Comparison of ENCODE assay signal across 14 cellular contexts in the genomic region with DNA sequence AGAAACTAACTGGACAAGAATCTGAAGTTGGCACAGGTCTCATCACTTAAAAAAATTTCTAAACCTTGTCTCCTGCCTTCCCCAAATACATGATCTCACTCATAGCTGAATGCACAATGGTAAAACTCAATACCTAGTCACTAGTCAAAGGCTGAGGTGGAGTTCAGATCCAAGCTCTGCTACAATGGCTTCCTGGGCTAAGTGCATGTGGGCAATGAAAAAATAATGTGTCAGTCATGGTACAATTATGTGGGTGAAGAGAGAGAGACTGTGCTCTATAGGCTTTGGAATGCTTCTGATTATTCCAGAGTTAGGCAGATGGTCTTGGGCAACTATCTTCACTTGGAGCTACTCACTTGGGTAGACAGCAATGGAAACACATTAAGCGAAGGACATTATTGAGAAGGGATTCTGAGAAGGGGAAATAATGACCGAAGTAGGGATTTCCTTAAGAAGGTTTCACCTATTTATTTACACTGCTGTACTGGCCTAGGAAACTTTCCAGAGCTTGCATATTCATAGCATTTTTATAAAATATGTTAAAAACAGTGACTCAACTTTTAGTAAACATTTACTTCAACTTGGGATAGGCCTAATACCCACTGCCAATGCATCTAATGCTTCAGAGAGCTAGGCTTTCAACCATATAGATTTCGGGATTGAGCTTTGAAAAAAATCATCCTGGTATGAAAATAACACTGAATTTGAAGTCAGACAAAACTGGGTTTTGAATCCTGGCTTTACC. TPM values are rescaled to one million over a fixed set of nuclear protein-coding genes. Genes with fewer than 3 reads are reported as not detected.
A peak's percentile ranks its signal among the peaks of the same experiment; 100 is the strongest.
DNase-seq lines count a peak whose midpoint lies in the region; ATAC-seq, FAIRE-seq and TF ChIP-seq lines count a peak whose summit lies in the region.
"Had no signal": no experiment of that assay in that cellular context is flagged by ENCODE, and none has a peak within 500 bp of the region (broad histone marks: within the 10 kb centered on the region; RNA-seq: fewer than 3 reads in every experiment).

No MANE protein-coding gene starts in this region.

- WGBS in A549 (ENCODE audit: missing lambda C conversion rate) = 73% methylated on average over 3 of the region's 3 CpGs

- DNase-seq in A549 (ENCODE audit: low read depth in 1 of 2, low spot score in 1 of 2) (peak in 1 of 2 experiments; percentile 53), HCT116 (ENCODE audit: low read depth, low spot score) (no peak), adipocyte (ENCODE audit: low read depth) (peak; percentile 69), glomerular visceral epithelial cell (ENCODE audit: extremely low spot score) (peak; percentile 56), iPS-NIHi11 (ENCODE audit: low spot score) (no peak), putamen (ENCODE audit: low spot score) (no peak)
- DNase-seq in activated CD8-positive, alpha-beta memory T cell treated with anti-CD3 and anti-CD28 coated beads for 24 hours = no peak
- DNase-seq in activated CD4-positive, alpha-beta T cell treated with anti-CD3 and anti-CD28 coated beads, Interleukin-2, amount 10 ng/mL, durations not matched to agents 24 days and 14 days = no peak
- DNase-seq: activated CD4-positive, alpha-beta T cell treated with anti-CD3 and anti-CD28 coated beads for 48 hours; activated naive CD4-positive, alpha-beta T cell treated with anti-CD3 and anti-CD28 coated beads for 36 hours; BE2C; H7; NCI-H2171 had no signal

- H3K9me2 ChIP-seq in HCT116 (ENCODE audit: insufficient read depth) = no peaks in the 10 kb centered on the region

- H3K27ac Mint-ChIP-seq in activated CD4-positive, alpha-beta T cell treated with anti-CD3 and anti-CD28 coated beads, Interleukin-2, amount 10 ng/mL, durations not matched to agents 24 days and 14 days = no peak overlapping the region
- H3K27ac Mint-ChIP-seq: activated naive CD4-positive, alpha-beta T cell treated with anti-CD3 and anti-CD28 coated beads for 36 hours had no signal

- intact Hi-C loops in HCT116 (cut with micrococcal nuclease) = no loop called here
- intact Hi-C loops in activated CD4-positive, alpha-beta T cell treated with anti-CD3 and anti-CD28 coated beads, Interleukin-2, amount 10 ng/mL, durations not matched to agents 24 days and 14 days (cut with micrococcal nuclease) = no loop called here

- no peaks in the 10 kb centered on the region for H3K9me3 ChIP-seq in A549
- no peaks in the 10 kb centered on the region for H3K9me3 ChIP-seq in HCT116 (ENCODE audit: control insufficient read depth in 1 of 2, insufficient read depth in 1 of 2, low read depth in 1 of 2, low read length in 2 of 2)
- no peaks in the 10 kb centered on the region for H3K9me3 ChIP-seq in adipocyte (ENCODE audit: control insufficient read depth, low read length)
- H3K9me3 ChIP-seq: BE2C had no signal

- H3K4me1 ChIP-seq in A549 (peaks cover 57% of the 10 kb centered on the region), HCT116 (ENCODE audit: control insufficient read depth in 1 of 2, insufficient read depth in 2 of 2, low read length in 2 of 2) (peaks cover 60 to 71% of the 10 kb centered on the region in 2 experiments), adipocyte (ENCODE audit: control insufficient read depth, insufficient read depth, low read length) (peaks cover 36% of the 10 kb centered on the region)

- H3K9ac ChIP-seq in HCT116 (ENCODE audit: low read length) (peak overlapping the region; percentile 60), adipocyte (ENCODE audit: low read length) (no peak overlapping the region)

- ATAC-seq in A549 = peak; percentile 32 to 52; a peak in 4 of 6 replicates
- ATAC-seq in HCT116 = peak; percentile 13; the same call in 1 of the 2 replicates

- no peaks in the 10 kb centered on the region for H3K27me3 Mint-ChIP-seq in activated CD4-positive, alpha-beta T cell treated with anti-CD3 and anti-CD28 coated beads, Interleukin-2, amount 10 ng/mL, durations not matched to agents 24 days and 14 days

- H3K79me2 ChIP-seq in HCT116 (ENCODE audit: insufficient read depth, low read length) = peaks cover 14% of the 10 kb centered on the region; the same call in 1 of the 2 replicates

- POLR2A ChIA-PET in A549 (lab: Yijun Ruan, JAX) = interaction anchor here (0.7 to 2.0 kb wide), 3 partner anchors 14 to 129 kb away, joined by 3 to 8 read pairs (median 3); no protein-coding TSS in a partner anchor
- POLR2A ChIA-PET in HCT116 (lab: Charles Lee) = interaction anchor here (1.0 to 1.2 kb wide), 2 partner anchors 16 to 126 kb away, joined by 3 read pairs; no protein-coding TSS in a partner anchor

- H3K27me3 ChIP-seq in HCT116 (ENCODE audit: insufficient read depth, low read length) (no peaks in the 10 kb centered on the region), adipocyte (replicated peaks; ENCODE audit: control insufficient read depth, insufficient read depth, low read length) (no peaks in the 10 kb centered on the region)
- H3K27me3 ChIP-seq: BE2C had no signal

- H2AFZ ChIP-seq in HCT116 (ENCODE audit: low read depth, low read length, poor library complexity, severe bottlenecking) = no peak overlapping the region

- TF ChIP-seq RAD21 in A549 (conservative IDR thresholded peaks at IDR 0.05 in 1 of 2, IDR thresholded peaks at IDR 0.05 in 1 of 2) (no peak), HCT116 (IDR thresholded peaks at IDR 0.05; ENCODE audit: low read depth) (no peak)

- no peak for FAIRE-seq in A549 (lab: Jason Lieb, UNC)

- H3K36me3 ChIP-seq in HCT116 (ENCODE audit: control insufficient read depth in 1 of 2, insufficient read depth in 2 of 2, low read length in 2 of 2) (no peaks in the 10 kb centered on the region), adipocyte (ENCODE audit: control insufficient read depth, insufficient read depth, low read length, severe bottlenecking) (peaks cover 55% of the 10 kb centered on the region)

- H3K4me3 Mint-ChIP-seq in activated CD4-positive, alpha-beta T cell treated with anti-CD3 and anti-CD28 coated beads, Interleukin-2, amount 10 ng/mL, durations not matched to agents 24 days and 14 days = no peak overlapping the region
- H3K4me3 Mint-ChIP-seq: activated naive CD4-positive, alpha-beta T cell treated with anti-CD3 and anti-CD28 coated beads for 36 hours had no signal

- CTCF ChIA-PET in A549 (lab: Yijun Ruan, JAX) = interaction anchor here (0.9 to 2.0 kb wide), 7 partner anchors 11 to 160 kb away, joined by 3 to 8 read pairs (median 4); no protein-coding TSS in a partner anchor
- CTCF ChIA-PET in HCT116 (lab: Charles Lee) = interaction anchor here (0.7 to 1.8 kb wide), 2 partner anchors 15 to 162 kb away, joined by 3 to 4 read pairs; no protein-coding TSS in a partner anchor

- H3K27ac ChIP-seq in A549 (peak overlapping the region; percentile 89 to 94), HCT116 (ENCODE audit: low read depth, low read length) (peak overlapping the region; percentile 79; the same call in 1 of the 2 replicates)

- TF ChIP-seq CTCF in A549 (IDR thresholded peaks at IDR 0.05) = no peak
- no peak for TF ChIP-seq CTCF in HCT116 (IDR thresholded peaks at IDR 0.05 in 2 of 3, conservative IDR thresholded peaks at IDR 0.05 in 1 of 3; ENCODE audit: borderline replicate concordance in 1 of 3, insufficient read depth in 1 of 3, low read depth in 2 of 3, low read length in 2 of 3)

- H3K36me3 Mint-ChIP-seq in activated CD4-positive, alpha-beta T cell treated with anti-CD3 and anti-CD28 coated beads, Interleukin-2, amount 10 ng/mL, durations not matched to agents 24 days and 14 days (ENCODE audit: low read depth) = peaks cover under 1% of the 10 kb centered on the region

- BruUV-seq in HCT116 (replicated peaks; lab: Mats Ljungman, UMichigan) = no TSS peak

- TF ChIP-seq POLR2A in A549 (IDR thresholded peaks at IDR 0.05; ENCODE audit: low read length) (no peak), HCT116 (IDR thresholded peaks at IDR 0.05; ENCODE audit: borderline replicate concordance, extremely low read depth, insufficient read depth, insufficient read length) (no peak)

- no peak for TF ChIP-seq EP300 in A549 (IDR thresholded peaks at IDR 0.05)

- RAD21 ChIA-PET in HCT116 (lab: Charles Lee; ENCODE audit: low non-redundant PET in 1 of 2, low total read pairs in 2 of 2, uncharacterized antibody in 2 of 2, unreplicated experiment in 2 of 2) = no interaction called here

- no peaks in the 10 kb centered on the region for H4K20me1 ChIP-seq in HCT116 (ENCODE audit: insufficient read depth)

- no peaks in the 10 kb centered on the region for H3K4me1 Mint-ChIP-seq in activated CD4-positive, alpha-beta T cell treated with anti-CD3 and anti-CD28 coated beads, Interleukin-2, amount 10 ng/mL, durations not matched to agents 24 days and 14 days

- H3K4me2 ChIP-seq in A549 (peak overlapping the region; percentile 72), HCT116 (ENCODE audit: low read length) (peak overlapping the region; percentile 81)

- no peak overlapping the region for H3K4me3 ChIP-seq in A549
- no peak overlapping the region for H3K4me3 ChIP-seq in HCT116 (replicated peaks in 1 of 2; ENCODE audit: low read depth in 1 of 2, low read length in 2 of 2)
- peak overlapping the region; percentile 18 for H3K4me3 ChIP-seq in adipocyte (ENCODE audit: low read length)

- no peaks in the 10 kb centered on the region for H3K9me3 Mint-ChIP-seq in activated CD4-positive, alpha-beta T cell treated with anti-CD3 and anti-CD28 coated beads, Interleukin-2, amount 10 ng/mL, durations not matched to agents 24 days and 14 days
- H3K9me3 Mint-ChIP-seq: activated naive CD4-positive, alpha-beta T cell treated with anti-CD3 and anti-CD28 coated beads for 36 hours; nephron had no signal

TF ChIP-seq in A549, 52 proteins besides CTCF, POLR2A, EP300 and RAD21 (continues in another document):
- TF ChIP-seq MYC (IDR thresholded peaks at IDR 0.05; ENCODE audit: borderline replicate concordance, low read length) (no peak), MAFK (IDR thresholded peaks at IDR 0.05; ENCODE audit: partially characterized antibody) (no peak), NPAS2 (CRISPR knock-in tag; IDR thresholded peaks at IDR 0.05; ENCODE audit: borderline replicate concordance) (no peak), SMC3 (IDR thresholded peaks at IDR 0.05) (no peak)

TF ChIP-seq in HCT116, 20 proteins besides CTCF, POLR2A, EP300 and RAD21 (continues in another document):
- TF ChIP-seq, protein P1, sequence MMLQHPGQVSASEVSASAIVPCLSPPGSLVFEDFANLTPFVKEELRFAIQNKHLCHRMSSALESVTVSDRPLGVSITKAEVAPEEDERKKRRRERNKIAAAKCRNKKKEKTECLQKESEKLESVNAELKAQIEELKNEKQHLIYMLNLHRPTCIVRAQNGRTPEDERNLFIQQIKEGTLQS (IDR thresholded peaks at IDR 0.05) = no peak

RNA-seq across cellular contexts. Expression of a gene that starts 58.7 kb away (rescaled TPM):
- 26.8 and 49.3 TPM in 2 replicates for polyA plus RNA-seq in A549 (2011; rRNA removed)
- polyA plus RNA-seq in A549 (2012; cell fraction: cytosol; rRNA removed) = 37.6 and 41.4 TPM in 2 replicates
- 133 and 136 TPM in 2 replicates for polyA plus RNA-seq in A549 (2012; cell fraction: nucleus; rRNA removed)
- 47.2 to 72.6 TPM (median 58.6 TPM) in 3 replicates for polyA plus RNA-seq in A549 (2017; fragmentation: RNase III; extraction: RNeasy Plus Mini Kit Qiagen cat#74134 plus additional on column Dnase treatment)
- polyA minus RNA-seq in A549 (2011; rRNA and poly(A)+ RNA removed) = 49.8 and 54.9 TPM in 2 replicates
- total RNA-seq in HCT116 (2021; ENCODE audit: unreplicated experiment) = 47.3 TPM
- polyA plus RNA-seq in HCT116 (2012) = 38.1 and 39.1 TPM in 2 replicates
- 1.6 and 1.7 TPM in 2 replicates for total RNA-seq in activated CD4-positive, alpha-beta T cell treated with anti-CD3 and anti-CD28 coated beads, Interleukin-2, amount 10 ng/mL, durations not matched to agents 24 days and 14 days

Comparison
In these comparisons a context has a peak if more than half of its experiments do, and no peak if none do; other contexts are left out.
1. DNase-seq: peak in adipocyte (single experiment) and glomerular visceral epithelial cell (single experiment); none in HCT116 (single experiment), iPS-NIHi11 (single experiment), activated CD8-positive, alpha-beta memory T cell treated with anti-CD3 and anti-CD28 coated beads for 24 hours (single experiment), activated CD4-positive, alpha-beta T cell treated with anti-CD3 and anti-CD28 coated beads, Interleukin-2, amount 10 ng/mL, durations not matched to agents 24 days and 14 days (single experiment) and putamen (single experiment).
2. RNA of a gene that starts 58.7 kb away (total RNA-seq): 47.3 TPM in HCT116 (single experiment); 1.6 to 1.7 TPM in activated CD4-positive, alpha-beta T cell treated with anti-CD3 and anti-CD28 coated beads, Interleukin-2, amount 10 ng/mL, durations not matched to agents 24 days and 14 days; every median in the first group is over 10 times any median in the second.